Comparison of ENCODE assay signal across 9 cellular contexts in genomic region chr17:45282683-45283644, GRCh38. TPM values are rescaled to one million over a fixed set of nuclear protein-coding genes. Genes with fewer than 3 reads are reported as not detected.
DNase-seq lines count a peak whose midpoint lies in the region; ATAC-seq and TF ChIP-seq lines count a peak whose summit lies in the region.
"Had no signal": no experiment of that assay in that cellular context is flagged by ENCODE, and none has a peak within 500 bp of the region (broad histone marks: within the 10 kb centered on the region; RNA-seq: fewer than 3 reads in every experiment).

No MANE protein-coding gene starts in this region.

- H3K36me3 ChIP-seq in lung (ENCODE audit: control insufficient read depth in 2 of 2, insufficient read depth in 2 of 2, low read length in 2 of 2) (peaks cover 3 to 38% of the 10 kb centered on the region in 2 donors), vagina (peaks cover 0 to 51% of the 10 kb centered on the region in 2 donors)

- no peak for DNase-seq in Right ventricle myocardium inferior (ENCODE audit: missing footprints)
- DNase-seq in cardiac septum (ENCODE audit: low spot score): no peak
- peak; percentile 64 for DNase-seq in lung (ENCODE audit: low spot score)
- no peak for DNase-seq in vagina (ENCODE audit: extremely low spot score in 2 of 2)
- no peak for DNase-seq in NOMO-1 treated with DMSO at 0.1 percent for 48 hours (lab: John Stamatoyannopoulos, UW; ENCODE audit: unreplicated experiment)
- DNase-seq in activated CD8-positive, alpha-beta memory T cell treated with anti-CD3 and anti-CD28 coated beads, Interleukin-2, amount 50 U/mL, for 48 hours: no peak

- TF ChIP-seq CTCF in lung (IDR thresholded peaks at IDR 0.05; ENCODE audit: control extremely low read depth, extremely low read depth): no peak
- no peak for TF ChIP-seq CTCF in vagina (IDR thresholded peaks at IDR 0.05)

- H3K27ac ChIP-seq in angular gyrus (ENCODE audit: low read depth, low read length) (peak overlapping the region; percentile 18), lung (ENCODE audit: low read depth in 1 of 2, low read length in 1 of 2) (peak overlapping the region; percentile 59 to 77), vagina (peak overlapping the region; percentile 63)

- intact Hi-C loops in Right ventricle myocardium inferior (cut with DNase I) (loop anchor here (2.0 kb wide), 1 partner anchor 32 kb away; no protein-coding TSS in a partner anchor), cardiac septum (cut with DNase I) (no loop called here), vagina (cut with DNase I) (no loop called here)

- no peaks in the 10 kb centered on the region for H3K27me3 ChIP-seq in lung (ENCODE audit: control insufficient read depth, insufficient read depth)
- no peaks in the 10 kb centered on the region for H3K27me3 ChIP-seq in vagina

- no peak for TF ChIP-seq POLR2A in vagina (IDR thresholded peaks at IDR 0.05)

- peaks cover 0 to 7% of the 10 kb centered on the region in 2 donors for H3K4me1 ChIP-seq in lung (ENCODE audit: control insufficient read depth in 2 of 2, insufficient read depth in 2 of 2, low read length in 2 of 2)
- peaks cover 37% of the 10 kb centered on the region for H3K4me1 ChIP-seq in vagina

- H3K4me3 ChIP-seq in lung (no peak overlapping the region), vagina (no peak overlapping the region)

- H3K9me3 ChIP-seq in lung (ENCODE audit: control insufficient read depth in 2 of 2, insufficient read depth in 1 of 2, low read length in 1 of 2): no peaks in the 10 kb centered on the region
- H3K9me3 ChIP-seq in vagina: no peaks in the 10 kb centered on the region

- WGBS in lung, 2 donors: 63 to 78% methylated on average over 21 of the region's 21 CpGs

- ATAC-seq in Right ventricle myocardium inferior: peak; percentile 70
- ATAC-seq in lung (ENCODE audit: insufficient read depth, low FRiP score): peak; percentile 39
- no peak for ATAC-seq in GM19463 (IDR thresholded peaks at IDR 0.05; ENCODE audit: unreplicated experiment)

RNA-seq across cellular contexts. Expression of gene SPATA32, which starts 21.1 kb away (rescaled TPM):
- total RNA-seq in Right ventricle myocardium inferior: not detected
- not detected for total RNA-seq in cardiac septum
- total RNA-seq in lung: under 1 TPM in 1 of 2 donors, not detected in 1; 0.21 TPM
- under 1 TPM; 0.08 to 0.40 TPM for polyA plus RNA-seq in lung
- not detected for total RNA-seq in vagina
- total RNA-seq: HT1080 had no signal

RNA-seq across cellular contexts. Expression of gene MAP3K14, which starts 33.9 kb away (rescaled TPM):
- 14.4 TPM for total RNA-seq in Right ventricle myocardium inferior
- total RNA-seq in cardiac septum: 14.6 TPM
- 10 to 100 TPM in 1 of 2 donors, 1 to 10 TPM in 1; 5.9 to 13.5 TPM for total RNA-seq in lung
- polyA plus RNA-seq in lung: 1 to 10 TPM; 6.4 to 9.2 TPM
- total RNA-seq in vagina: 9.8 TPM

Comparison
In these comparisons a context has a peak if more than half of its experiments do, and no peak if none do; other contexts are left out.
1. H3K27ac ChIP-seq: peak in every context shown above with its lines; median percentile 68 in lung; 63 in vagina; 18 in angular gyrus.